In genomic region chr3:129827765-129828164, GRCh38 we compare ENCODE assay signal across 10 cellular contexts.
DNase-seq lines count a peak whose midpoint lies in the region; ATAC-seq and TF ChIP-seq lines count a peak whose summit lies in the region.
"Had no signal": no experiment of that assay in that cellular context is flagged by ENCODE, and none has a peak within 500 bp of the region (broad histone marks: within the 10 kb centered on the region; RNA-seq: fewer than 3 reads in every experiment).

No MANE protein-coding gene starts in this region.

- BruUV-seq in MCF 10A (replicated peaks; lab: Mats Ljungman, UMichigan): no TSS peak

- H2AFZ ChIP-seq in SU-DHL-6 (ENCODE audit: low read depth, low read length, severe bottlenecking) (no peak overlapping the region), GM23248 (no peak overlapping the region)

- H3K9me2 ChIP-seq in SU-DHL-6 (replicated peaks; ENCODE audit: insufficient read depth, low read length) (no peaks in the 10 kb centered on the region), GM23248 (ENCODE audit: insufficient read depth) (no peaks in the 10 kb centered on the region)

- no peaks in the 10 kb centered on the region for H3K4me1 ChIP-seq in mucosa of descending colon (ENCODE audit: low read depth)
- H3K4me1 ChIP-seq in GM23248 (ENCODE audit: insufficient read depth): peaks cover 42% of the 10 kb centered on the region

- H3K4me1 Mint-ChIP-seq in MCF 10A (ENCODE audit: insufficient read depth, unreplicated experiment): peaks cover 17% of the 10 kb centered on the region
- H3K4me1 Mint-ChIP-seq: nephron had no signal

- intact Hi-C loops in mucosa of descending colon (cut with DNase I, micrococcal nuclease): loop anchor here (5.0 kb wide), 2 partner anchors 175 to 335 kb away; no protein-coding TSS in a partner anchor
- intact Hi-C loops in MCF 10A (cut with micrococcal nuclease): no loop called here

- no peak overlapping the region for H3K27ac ChIP-seq in SU-DHL-6 (ENCODE audit: low read depth, low read length)
- no peak overlapping the region for H3K27ac ChIP-seq in GM23248

- H4K20me1 ChIP-seq in SU-DHL-6 (ENCODE audit: low read depth, low read length) (peaks cover 6% of the 10 kb centered on the region; the same call in 1 of the 2 replicates), GM23248 (ENCODE audit: insufficient read depth) (no peaks in the 10 kb centered on the region)

- POLR2A ChIA-PET in MCF 10A (lab: Yijun Ruan, JAX): interaction anchor here (0.8 kb wide), 1 partner anchor 200 kb away, joined by 3 read pairs; no protein-coding TSS in a partner anchor

- no peaks in the 10 kb centered on the region for H3K79me2 ChIP-seq in SU-DHL-6 (ENCODE audit: insufficient read depth, low read length)
- H3K79me2 ChIP-seq in GM23248 (ENCODE audit: insufficient read depth): peaks cover 16% of the 10 kb centered on the region; the same call in 1 of the 2 replicates

- peak; percentile 59 for ATAC-seq in GM18861 (IDR thresholded peaks at IDR 0.05; ENCODE audit: unreplicated experiment)
- ATAC-seq in HG02588 (IDR thresholded peaks at IDR 0.05; ENCODE audit: unreplicated experiment): peak; percentile 92
- peak; percentile 65 for ATAC-seq in mucosa of descending colon

- no peaks in the 10 kb centered on the region for H3K27me3 Mint-ChIP-seq in MCF 10A (ENCODE audit: insufficient read depth, unreplicated experiment)
- H3K27me3 Mint-ChIP-seq: brain had no signal

- H3K36me3 ChIP-seq in SU-DHL-6 (ENCODE audit: low read length): 0 out of 2 replicates have a peak, but pooled peaks cover 4% of the 10 kb centered on the region
- no peaks in the 10 kb centered on the region for H3K36me3 ChIP-seq in mucosa of descending colon (ENCODE audit: low read depth)
- no peaks in the 10 kb centered on the region for H3K36me3 ChIP-seq in GM23248 (ENCODE audit: low read depth)

- CTCF ChIA-PET in MCF 10A (lab: Yijun Ruan, JAX): interaction anchor here (0.5 to 12.5 kb wide), 11 partner anchors 17 to 445 kb away, joined by 3 to 170 read pairs (median 3); no protein-coding TSS in a partner anchor

- H3K9ac ChIP-seq in SU-DHL-6 (ENCODE audit: low read length) (no peak overlapping the region), GM23248 (no peak overlapping the region)

- H3K27ac Mint-ChIP-seq in MCF 10A (ENCODE audit: low read depth, unreplicated experiment): no peak overlapping the region
- H3K27ac Mint-ChIP-seq: nephron had no signal

- H3K9me3 ChIP-seq in SU-DHL-6 (ENCODE audit: insufficient read depth, low read length): no peaks in the 10 kb centered on the region
- no peaks in the 10 kb centered on the region for H3K9me3 ChIP-seq in mucosa of descending colon
- H3K9me3 ChIP-seq in GM23248 (ENCODE audit: low read depth): no peaks in the 10 kb centered on the region

- in situ Hi-C loops in GM23248 (cut with MboI): loop anchor here (10.0 kb wide), 1 partner anchor 173 kb away; no protein-coding TSS in a partner anchor

- H3K9me3 Mint-ChIP-seq in MCF 10A (ENCODE audit: unreplicated experiment): no peaks in the 10 kb centered on the region
- H3K9me3 Mint-ChIP-seq: brain, nephron had no signal

- H3K4me3 ChIP-seq in SU-DHL-6 (ENCODE audit: insufficient read depth, low read length, poor library complexity, severe bottlenecking) (no peak overlapping the region), mucosa of descending colon (no peak overlapping the region), GM23248 (no peak overlapping the region)

- 84 to 85% methylated on average over 7 of the region's 7 CpGs for WGBS in GM23248 (ENCODE audit: low coverage in 1 of 2, low lambda C conversion rate in 2 of 2, missing lambda C conversion rate in 2 of 2), 2 experiments

- DNase-seq in mucosa of descending colon (peak; percentile 10 to 57 (median 31)), GM23248 (no peak), NCI-H1105 treated with DMSO at 0.1 percent for 48 hours (lab: John Stamatoyannopoulos, UW) (no peak), MCF 10A (ENCODE audit: unreplicated experiment) (no peak), RKO (ENCODE audit: low spot score) (no peak)

- H3K4me2 ChIP-seq in SU-DHL-6 (ENCODE audit: low read depth, low read length, poor library complexity, severe bottlenecking) (peak overlapping the region; percentile 32), GM23248 (ENCODE audit: unreplicated experiment) (no peak overlapping the region)

- peaks cover 7% of the 10 kb centered on the region for H3K36me3 Mint-ChIP-seq in MCF 10A (ENCODE audit: insufficient read depth, unreplicated experiment)

- H3K4me3 Mint-ChIP-seq in MCF 10A (ENCODE audit: unreplicated experiment): no peak overlapping the region
- H3K4me3 Mint-ChIP-seq: brain, nephron had no signal

- no peaks in the 10 kb centered on the region for H3K27me3 ChIP-seq in SU-DHL-6 (ENCODE audit: low read length)
- no peaks in the 10 kb centered on the region for H3K27me3 ChIP-seq in GM23248 (replicated peaks; ENCODE audit: insufficient read depth)

- TF ChIP-seq CTCF in SU-DHL-6 (IDR thresholded peaks at IDR 0.05; ENCODE audit: insufficient read depth, low read length, poor library complexity, severe bottlenecking) (no peak), mucosa of descending colon (IDR thresholded peaks at IDR 0.05) (no peak), MCF 10A (IDR thresholded peaks at IDR 0.05; ENCODE audit: unreplicated experiment) (no peak)

- H3F3A ChIP-seq in SU-DHL-6 (ENCODE audit: insufficient read depth) (no peaks in the 10 kb centered on the region), GM23248 (ENCODE audit: insufficient read depth) (peaks cover 28% of the 10 kb centered on the region)

Comparison
In these comparisons a context has a peak if more than half of its experiments do, and no peak if none do; other contexts are left out.
1. DNase-seq: peak in mucosa of descending colon (3 of 3); none in GM23248 (single experiment), NCI-H1105 treated with DMSO at 0.1 percent for 48 hours (single experiment), MCF 10A (single experiment) and RKO (single experiment).
2. Peak in every context shown above with its lines, with median percentiles within 50 percentile points of each other: ATAC-seq.